8 cellular contexts compared by ENCODE assay signal in the genomic region with DNA sequence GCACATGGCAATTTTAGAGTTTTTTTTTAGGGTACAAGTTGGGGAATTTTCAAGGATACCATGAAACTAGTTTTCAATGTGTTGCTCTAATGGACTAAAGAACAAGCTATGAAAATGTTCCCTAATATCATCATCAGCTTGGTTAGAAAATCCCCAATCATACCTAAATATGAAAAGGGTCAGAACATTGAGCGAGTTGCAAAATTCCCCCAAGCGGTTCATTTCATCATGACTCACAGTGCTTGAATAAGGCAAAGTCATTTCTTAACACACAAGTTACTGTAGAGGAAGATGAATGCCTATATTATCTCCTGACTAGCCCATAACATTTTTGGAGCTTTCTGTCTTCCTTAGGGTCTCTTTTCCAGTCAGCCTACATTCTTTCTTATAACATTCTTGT.
DNase-seq lines count a peak whose midpoint lies in the region; ATAC-seq lines count a peak whose summit lies in the region.

No MANE protein-coding gene starts in this region.

- H3K27ac Mint-ChIP-seq in dendritic cell treated with granulocyte-macrophage colony-stimulating factor and Interleukin-4, amounts not matched to agents 40 ng/mL and 50 ng/mL, for 4 days, result peak overlapping the region; percentile 95

- H3K27me3 Mint-ChIP-seq in dendritic cell treated with granulocyte-macrophage colony-stimulating factor and Interleukin-4, amounts not matched to agents 40 ng/mL and 50 ng/mL, for 4 days, result no peaks in the 10 kb centered on the region

- H3K9me3 Mint-ChIP-seq in dendritic cell treated with granulocyte-macrophage colony-stimulating factor and Interleukin-4, amounts not matched to agents 40 ng/mL and 50 ng/mL, for 4 days, result no peaks in the 10 kb centered on the region

- intact Hi-C loops in dendritic cell treated with granulocyte-macrophage colony-stimulating factor and Interleukin-4, amounts not matched to agents 40 ng/mL and 50 ng/mL, for 4 days (cut with micrococcal nuclease), result loop anchor here (2.0 kb wide), 1 partner anchor 14 kb away; no protein-coding TSS in a partner anchor

- H3K4me1 Mint-ChIP-seq in dendritic cell treated with granulocyte-macrophage colony-stimulating factor and Interleukin-4, amounts not matched to agents 40 ng/mL and 50 ng/mL, for 4 days (ENCODE audit: low read depth), result peaks cover 20% of the 10 kb centered on the region

- peak; percentile 57 for DNase-seq in HCEC 1CT
- peak; percentile 61 for DNase-seq in NCI-H460 (ENCODE audit: extremely low read depth, low read depth)
- no peak for DNase-seq in NCI-H2171 treated with DMSO at 0.1 percent for 48 hours (lab: John Stamatoyannopoulos, UW)
- no peak for DNase-seq in NCI-H2107 treated with DMSO at 0.1 percent for 48 hours (lab: John Stamatoyannopoulos, UW; ENCODE audit: unreplicated experiment)
- DNase-seq in NCI-H187 treated with DMSO at 0.1 percent for 48 hours (lab: John Stamatoyannopoulos, UW), result no peak
- no peak for DNase-seq in NCI-H748 (lab: John Stamatoyannopoulos, UW; ENCODE audit: unreplicated experiment)

- peaks cover 59% of the 10 kb centered on the region for H3K36me3 Mint-ChIP-seq in dendritic cell treated with granulocyte-macrophage colony-stimulating factor and Interleukin-4, amounts not matched to agents 40 ng/mL and 50 ng/mL, for 4 days (ENCODE audit: low read depth)

- ATAC-seq in GM18519 (IDR thresholded peaks at IDR 0.05; ENCODE audit: low FRiP score, unreplicated experiment), result peak; percentile 75

- H3K4me3 Mint-ChIP-seq in dendritic cell treated with granulocyte-macrophage colony-stimulating factor and Interleukin-4, amounts not matched to agents 40 ng/mL and 50 ng/mL, for 4 days, result no peak overlapping the region

Comparison
In these comparisons a context has a peak if more than half of its experiments do, and no peak if none do; other contexts are left out.
1. DNase-seq: peak in HCEC 1CT (single experiment) and NCI-H460 (single experiment); none in NCI-H2171 treated with DMSO at 0.1 percent for 48 hours (single experiment), NCI-H2107 treated with DMSO at 0.1 percent for 48 hours (single experiment), NCI-H187 treated with DMSO at 0.1 percent for 48 hours (single experiment) and NCI-H748 (single experiment).